Comparison of ENCODE assay signal across 8 cellular contexts in genomic region chr17:49361129-49361901, GRCh38. TPM values are rescaled to one million over a fixed set of nuclear protein-coding genes. Genes with fewer than 3 reads are reported as not detected.
DNase-seq lines count a peak whose midpoint lies in the region; ATAC-seq and TF ChIP-seq lines count a peak whose summit lies in the region.

No MANE protein-coding gene starts in this region.

- TF ChIP-seq CTCF in heart left ventricle (IDR thresholded peaks at IDR 0.05) (no peak), upper lobe of right lung (IDR thresholded peaks at IDR 0.05) (no peak)

- H3K36me3 ChIP-seq in CD8-positive, alpha-beta memory T cell (ENCODE audit: insufficient read depth, low read length), result no peaks in the 10 kb centered on the region
- no peaks in the 10 kb centered on the region for H3K36me3 ChIP-seq in SK-N-MC (ENCODE audit: insufficient read depth, low read length)
- no peaks in the 10 kb centered on the region for H3K36me3 ChIP-seq in heart left ventricle
- no peaks in the 10 kb centered on the region for H3K36me3 ChIP-seq in upper lobe of right lung

- CTCF ChIA-PET in CD8-positive, alpha-beta memory T cell (lab: Charles Lee), result interaction anchor here (0.6 to 2.8 kb wide), 9 partner anchors 7 to 169 kb away, joined by 3 to 15 read pairs (median 5); no protein-coding TSS in a partner anchor

- TF ChIP-seq POLR2A in heart left ventricle (IDR thresholded peaks at IDR 0.05), result no peak

- H3K4me1 ChIP-seq in CD8-positive, alpha-beta memory T cell (ENCODE audit: insufficient read depth, low read length), result peaks cover 62% of the 10 kb centered on the region
- peaks cover 5 to 59% (median 26%) of the 10 kb centered on the region in 12 donors for H3K4me1 ChIP-seq in heart left ventricle
- peaks cover 40% of the 10 kb centered on the region for H3K4me1 ChIP-seq in upper lobe of right lung

- WGBS in heart left ventricle, 4 donors, result 0 to 1% (median 0%) methylated on average over 18 to 52 of the region's 52 CpGs

- ATAC-seq in GM19438 (IDR thresholded peaks at IDR 0.05; ENCODE audit: low read depth, unreplicated experiment), result peak; percentile 21
- peak in 3 of 4 donors; percentile 6 to 39 (median 33) for ATAC-seq in heart left ventricle
- peak; percentile 39 for ATAC-seq in upper lobe of right lung

- POLR2A ChIA-PET in CD8-positive, alpha-beta memory T cell (lab: Charles Lee), result interaction anchor here (0.8 to 2.2 kb wide), 9 partner anchors 9 to 427 kb away, joined by 3 to 18 read pairs (median 4); no protein-coding TSS in a partner anchor

- no peaks in the 10 kb centered on the region for H3K27me3 ChIP-seq in CD8-positive, alpha-beta memory T cell (ENCODE audit: insufficient read depth, low read length, poor library complexity, severe bottlenecking)
- no peaks in the 10 kb centered on the region for H3K27me3 ChIP-seq in heart left ventricle
- no peaks in the 10 kb centered on the region for H3K27me3 ChIP-seq in upper lobe of right lung

- peaks cover 0 to 2% of the 10 kb centered on the region in 2 donors for H3K27me3 Mint-ChIP-seq in CD8-positive, alpha-beta memory T cell

- H3K9me3 ChIP-seq in CD8-positive, alpha-beta memory T cell (ENCODE audit: low read length), result no peaks in the 10 kb centered on the region
- no peaks in the 10 kb centered on the region for H3K9me3 ChIP-seq in SK-N-MC (ENCODE audit: low read depth, low read length)
- no peaks in the 10 kb centered on the region for H3K9me3 ChIP-seq in heart left ventricle
- no peaks in the 10 kb centered on the region for H3K9me3 ChIP-seq in upper lobe of right lung

- DNase-seq in CD8-positive, alpha-beta memory T cell, result peak; percentile 79 to 95 (median 90)
- DNase-seq in HT-29 (ENCODE audit: low spot score) (peak; percentile 55), SK-N-MC (ENCODE audit: low read depth, low spot score) (no peak), heart left ventricle (peak; percentile 29 to 86 (median 49)), posterior vena cava (ENCODE audit: low spot score) (peak; percentile 84), upper lobe of right lung (peak; percentile 77)
- DNase-seq in activated naive CD4-positive, alpha-beta T cell treated with anti-CD3 and anti-CD28 coated beads, Interleukin-2, amount 50 U/mL, for 16 hours, result peak; percentile 72

- no peaks in the 10 kb centered on the region for H3K9me3 Mint-ChIP-seq in CD8-positive, alpha-beta memory T cell

- H3K4me3 ChIP-seq in CD8-positive, alpha-beta memory T cell (ENCODE audit: low read length), result peak overlapping the region; percentile 70
- H3K4me3 ChIP-seq in SK-N-MC (peak overlapping the region; percentile 77), heart left ventricle (peak overlapping the region; percentile 77 to 98 (median 92)), upper lobe of right lung (peak overlapping the region; percentile 97)

- peak overlapping the region; percentile 92 to 99 (median 95) for H3K4me3 Mint-ChIP-seq in CD8-positive, alpha-beta memory T cell

- H3K27ac ChIP-seq in CD8-positive, alpha-beta memory T cell (ENCODE audit: low read depth, low read length), result peak overlapping the region; percentile 29
- H3K27ac ChIP-seq in SK-N-MC (peak overlapping the region; percentile 85), heart left ventricle (peak overlapping the region; percentile 73 to 95 (median 89)), upper lobe of right lung (peak overlapping the region; percentile 93)

- H3K27ac Mint-ChIP-seq in CD8-positive, alpha-beta memory T cell, result peak overlapping the region; percentile 94 to 100 (median 98)

- peaks cover 61 to 73% (median 72%) of the 10 kb centered on the region in 3 donors for H3K4me1 Mint-ChIP-seq in CD8-positive, alpha-beta memory T cell

- H3K9ac ChIP-seq in SK-N-MC (ENCODE audit: insufficient read length), result peak overlapping the region; percentile 81

- H3K36me3 Mint-ChIP-seq in CD8-positive, alpha-beta memory T cell, result peaks cover 0 to 18% (median 1%) of the 10 kb centered on the region in 3 donors

- intact Hi-C loops in heart left ventricle (cut with DNase I), result loop anchor here in 3 of 10 donors (5.0 kb wide), 2 partner anchors 34 to 44 kb away; no protein-coding TSS in a partner anchor
- intact Hi-C loops in posterior vena cava (cut with DNase I), result loop anchor here in 1 of 2 donors (1.0 kb wide), 1 partner anchor 37 kb away; no protein-coding TSS in a partner anchor
- intact Hi-C loops in upper lobe of right lung (cut with DNase I), result no loop called here

RNA-seq across cellular contexts. Expression of gene ZNF652, which starts 0.7 kb away (rescaled TPM):
- total RNA-seq in CD8-positive, alpha-beta memory T cell, result 10 to 100 TPM; 11.5 to 11.9 TPM
- 27.7 TPM for polyA plus RNA-seq in CD8-positive, alpha-beta memory T cell
- total RNA-seq in HT-29 (2014; rRNA removed; shearing (Covaris generic)), result 11.3 and 13.0 TPM in 2 replicates
- total RNA-seq in heart left ventricle (10 to 100 TPM; 14.7 to 24.5 (median 23.1) TPM), posterior vena cava (10 to 100 TPM; 39.0 to 40.9 TPM), upper lobe of right lung (49.8 TPM)
- 10 to 100 TPM in 1 of 2 donors, 1 to 10 TPM in 1; 7.2 to 16.3 TPM for polyA plus RNA-seq in heart left ventricle

RNA-seq across cellular contexts. Expression of gene PHB1, which starts 53.4 kb away (rescaled TPM):
- 100 to 1,000 TPM; 440 to 450 TPM for total RNA-seq in CD8-positive, alpha-beta memory T cell
- 164 TPM for polyA plus RNA-seq in CD8-positive, alpha-beta memory T cell
- 421 and 434 TPM in 2 replicates for total RNA-seq in HT-29 (2014; rRNA removed; shearing (Covaris generic))
- total RNA-seq in heart left ventricle (100 to 1,000 TPM; 125 to 264 (median 211) TPM), posterior vena cava (100 to 1,000 TPM; 102 to 111 TPM), upper lobe of right lung (127 TPM)
- 100 to 1,000 TPM; 155 to 328 TPM for polyA plus RNA-seq in heart left ventricle

Comparison
In these comparisons a context has a peak if more than half of its experiments do, and no peak if none do; other contexts are left out.
1. H3K27ac ChIP-seq: peak in every context shown above with its lines; median percentile 93 in upper lobe of right lung; 89 in heart left ventricle; 85 in SK-N-MC; 29 in CD8-positive, alpha-beta memory T cell.